Comparison of ENCODE assay signal across 1 cellular context in genomic region chr19:5985098-5985783, GRCh38.
A peak's percentile ranks its signal among the peaks of the same experiment; 100 is the strongest.
TF ChIP-seq lines count a peak whose summit lies in the region.

No MANE protein-coding gene starts in this region.

TF ChIP-seq in K562, 482 proteins besides CTCF, POLR2A, EP300 and RAD21 (continued from another document and continues in another):
- TF ChIP-seq, protein P1, sequence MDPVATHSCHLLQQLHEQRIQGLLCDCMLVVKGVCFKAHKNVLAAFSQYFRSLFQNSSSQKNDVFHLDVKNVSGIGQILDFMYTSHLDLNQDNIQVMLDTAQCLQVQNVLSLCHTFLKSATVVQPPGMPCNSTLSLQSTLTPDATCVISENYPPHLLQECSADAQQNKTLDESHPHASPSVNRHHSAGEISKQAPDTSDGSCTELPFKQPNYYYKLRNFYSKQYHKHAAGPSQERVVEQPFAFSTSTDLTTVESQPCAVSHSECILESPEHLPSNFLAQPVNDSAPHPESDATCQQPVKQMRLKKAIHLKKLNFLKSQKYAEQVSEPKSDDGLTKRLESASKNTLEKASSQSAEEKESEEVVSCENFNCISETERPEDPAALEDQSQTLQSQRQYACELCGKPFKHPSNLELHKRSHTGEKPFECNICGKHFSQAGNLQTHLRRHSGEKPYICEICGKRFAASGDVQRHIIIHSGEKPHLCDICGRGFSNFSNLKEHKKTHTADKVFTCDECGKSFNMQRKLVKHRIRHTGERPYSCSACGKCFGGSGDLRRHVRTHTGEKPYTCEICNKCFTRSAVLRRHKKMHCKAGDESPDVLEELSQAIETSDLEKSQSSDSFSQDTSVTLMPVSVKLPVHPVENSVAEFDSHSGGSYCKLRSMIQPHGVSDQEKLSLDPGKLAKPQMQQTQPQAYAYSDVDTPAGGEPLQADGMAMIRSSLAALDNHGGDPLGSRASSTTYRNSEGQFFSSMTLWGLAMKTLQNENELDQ (CRISPR knock-in tag; IDR thresholded peaks at IDR 0.05; ENCODE audit: borderline replicate concordance): no peak
- TF ChIP-seq ZNF217 (CRISPR knock-in tag; IDR thresholded peaks at IDR 0.05): no peak
- TF ChIP-seq MAFK (IDR thresholded peaks at IDR 0.05; ENCODE audit: low read length): 0 out of 2 replicates have a peak, but pooled peaks have one; percentile 2
- no peak for TF ChIP-seq BCL6 (CRISPR knock-in tag; IDR thresholded peaks at IDR 0.05)
- 0 out of 2 replicates have a peak, but pooled peaks have one; percentile 7 for TF ChIP-seq RAD51 (IDR thresholded peaks at IDR 0.05; ENCODE audit: borderline replicate concordance, low read depth)
- TF ChIP-seq, protein P2, sequence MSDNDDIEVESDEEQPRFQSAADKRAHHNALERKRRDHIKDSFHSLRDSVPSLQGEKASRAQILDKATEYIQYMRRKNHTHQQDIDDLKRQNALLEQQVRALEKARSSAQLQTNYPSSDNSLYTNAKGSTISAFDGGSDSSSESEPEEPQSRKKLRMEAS (CRISPR knock-in tag; IDR thresholded peaks at IDR 0.05): peak; percentile 81
- TF ChIP-seq ZNF175 (CRISPR knock-in tag; IDR thresholded peaks at IDR 0.05; ENCODE audit: low read depth): peak; percentile 82
- TF ChIP-seq CREB1 (IDR thresholded peaks at IDR 0.05): peak; percentile 65
- TF ChIP-seq CREB1 (CRISPR knock-in tag; IDR thresholded peaks at IDR 0.05): peak; percentile 51; the same call in 1 of the 2 replicates
- TF ChIP-seq SMARCE1 (IDR thresholded peaks at IDR 0.05): peak; percentile 56; the same call in 1 of the 2 replicates
- no peak for TF ChIP-seq OTX1 (CRISPR knock-in tag; IDR thresholded peaks at IDR 0.05)
- TF ChIP-seq FOXK1 (CRISPR knock-in tag; IDR thresholded peaks at IDR 0.05; ENCODE audit: borderline replicate concordance): no peak
- TF ChIP-seq HDAC2 (IDR thresholded peaks at IDR 0.05): 0 out of 2 replicates have a peak, but pooled peaks have one; percentile 50
- TF ChIP-seq MTF1 (CRISPR knock-in tag; IDR thresholded peaks at IDR 0.05; ENCODE audit: borderline replicate concordance): no peak
- no peak for TF ChIP-seq ZNF780A (CRISPR knock-in tag; IDR thresholded peaks at IDR 0.05)
- no peak for TF ChIP-seq STAT5A (IDR thresholded peaks at IDR 0.05; ENCODE audit: borderline replicate concordance, low read length)
- peak; percentile 85 for TF ChIP-seq DPF2 (IDR thresholded peaks at IDR 0.05)
- no peak for TF ChIP-seq HEY1 (CRISPR knock-in tag; IDR thresholded peaks at IDR 0.05; ENCODE audit: borderline replicate concordance)
- TF ChIP-seq, protein P3, sequence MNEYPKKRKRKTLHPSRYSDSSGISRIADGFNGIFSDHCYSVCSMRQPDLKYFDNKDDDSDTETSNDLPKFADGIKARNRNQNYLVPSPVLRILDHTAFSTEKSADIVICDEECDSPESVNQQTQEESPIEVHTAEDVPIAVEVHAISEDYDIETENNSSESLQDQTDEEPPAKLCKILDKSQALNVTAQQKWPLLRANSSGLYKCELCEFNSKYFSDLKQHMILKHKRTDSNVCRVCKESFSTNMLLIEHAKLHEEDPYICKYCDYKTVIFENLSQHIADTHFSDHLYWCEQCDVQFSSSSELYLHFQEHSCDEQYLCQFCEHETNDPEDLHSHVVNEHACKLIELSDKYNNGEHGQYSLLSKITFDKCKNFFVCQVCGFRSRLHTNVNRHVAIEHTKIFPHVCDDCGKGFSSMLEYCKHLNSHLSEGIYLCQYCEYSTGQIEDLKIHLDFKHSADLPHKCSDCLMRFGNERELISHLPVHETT (CRISPR knock-in tag; conservative IDR thresholded peaks at IDR 0.05 in 1 of 2, IDR thresholded peaks at IDR 0.05 in 1 of 2): peak in 1 of 2 experiments; percentile 88; a peak in 2 of 4 replicates
- TF ChIP-seq XRCC4 (IDR thresholded peaks at IDR 0.05; ENCODE audit: extremely low read depth, insufficient read depth, insufficient read length): no peak
- TF ChIP-seq PYGO2 (tag; IDR thresholded peaks at IDR 0.05): no peak
- peak; percentile 62 for TF ChIP-seq IRF9 (tag; IDR thresholded peaks at IDR 0.05)
- 0 out of 2 replicates have a peak, but pooled peaks have one; percentile 24 for TF ChIP-seq MITF (IDR thresholded peaks at IDR 0.05)
- TF ChIP-seq ZNF592 (IDR thresholded peaks at IDR 0.05): peak; percentile 94
- TF ChIP-seq, protein P4, sequence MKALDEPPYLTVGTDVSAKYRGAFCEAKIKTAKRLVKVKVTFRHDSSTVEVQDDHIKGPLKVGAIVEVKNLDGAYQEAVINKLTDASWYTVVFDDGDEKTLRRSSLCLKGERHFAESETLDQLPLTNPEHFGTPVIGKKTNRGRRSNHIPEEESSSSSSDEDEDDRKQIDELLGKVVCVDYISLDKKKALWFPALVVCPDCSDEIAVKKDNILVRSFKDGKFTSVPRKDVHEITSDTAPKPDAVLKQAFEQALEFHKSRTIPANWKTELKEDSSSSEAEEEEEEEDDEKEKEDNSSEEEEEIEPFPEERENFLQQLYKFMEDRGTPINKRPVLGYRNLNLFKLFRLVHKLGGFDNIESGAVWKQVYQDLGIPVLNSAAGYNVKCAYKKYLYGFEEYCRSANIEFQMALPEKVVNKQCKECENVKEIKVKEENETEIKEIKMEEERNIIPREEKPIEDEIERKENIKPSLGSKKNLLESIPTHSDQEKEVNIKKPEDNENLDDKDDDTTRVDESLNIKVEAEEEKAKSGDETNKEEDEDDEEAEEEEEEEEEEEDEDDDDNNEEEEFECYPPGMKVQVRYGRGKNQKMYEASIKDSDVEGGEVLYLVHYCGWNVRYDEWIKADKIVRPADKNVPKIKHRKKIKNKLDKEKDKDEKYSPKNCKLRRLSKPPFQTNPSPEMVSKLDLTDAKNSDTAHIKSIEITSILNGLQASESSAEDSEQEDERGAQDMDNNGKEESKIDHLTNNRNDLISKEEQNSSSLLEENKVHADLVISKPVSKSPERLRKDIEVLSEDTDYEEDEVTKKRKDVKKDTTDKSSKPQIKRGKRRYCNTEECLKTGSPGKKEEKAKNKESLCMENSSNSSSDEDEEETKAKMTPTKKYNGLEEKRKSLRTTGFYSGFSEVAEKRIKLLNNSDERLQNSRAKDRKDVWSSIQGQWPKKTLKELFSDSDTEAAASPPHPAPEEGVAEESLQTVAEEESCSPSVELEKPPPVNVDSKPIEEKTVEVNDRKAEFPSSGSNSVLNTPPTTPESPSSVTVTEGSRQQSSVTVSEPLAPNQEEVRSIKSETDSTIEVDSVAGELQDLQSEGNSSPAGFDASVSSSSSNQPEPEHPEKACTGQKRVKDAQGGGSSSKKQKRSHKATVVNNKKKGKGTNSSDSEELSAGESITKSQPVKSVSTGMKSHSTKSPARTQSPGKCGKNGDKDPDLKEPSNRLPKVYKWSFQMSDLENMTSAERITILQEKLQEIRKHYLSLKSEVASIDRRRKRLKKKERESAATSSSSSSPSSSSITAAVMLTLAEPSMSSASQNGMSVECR (CRISPR knock-in tag; IDR thresholded peaks at IDR 0.05): no peak
- no peak for TF ChIP-seq ZNF165 (CRISPR knock-in tag; IDR thresholded peaks at IDR 0.05; ENCODE audit: borderline replicate concordance)
- TF ChIP-seq CLOCK (CRISPR knock-in tag; IDR thresholded peaks at IDR 0.05; ENCODE audit: borderline replicate concordance): no peak
- TF ChIP-seq ZZZ3 (IDR thresholded peaks at IDR 0.05): no peak
- TF ChIP-seq DDX20 (tag; IDR thresholded peaks at IDR 0.05; ENCODE audit: low read depth): no peak
- no peak for TF ChIP-seq MYNN (IDR thresholded peaks at IDR 0.05)
- TF ChIP-seq MYNN (CRISPR knock-in tag; IDR thresholded peaks at IDR 0.05): no peak
- peak; percentile 74 for TF ChIP-seq TAL1 (IDR thresholded peaks at IDR 0.05)
- no peak for TF ChIP-seq NCOA2 (IDR thresholded peaks at IDR 0.05; ENCODE audit: partially characterized antibody in 2 of 2)
- TF ChIP-seq SRSF7 (optimal IDR thresholded peaks at IDR 0.05; ENCODE audit: low read depth, low read length): no peak
- peak; percentile 87 for TF ChIP-seq CREM (IDR thresholded peaks at IDR 0.05; ENCODE audit: low read depth)
- TF ChIP-seq, protein P5, sequence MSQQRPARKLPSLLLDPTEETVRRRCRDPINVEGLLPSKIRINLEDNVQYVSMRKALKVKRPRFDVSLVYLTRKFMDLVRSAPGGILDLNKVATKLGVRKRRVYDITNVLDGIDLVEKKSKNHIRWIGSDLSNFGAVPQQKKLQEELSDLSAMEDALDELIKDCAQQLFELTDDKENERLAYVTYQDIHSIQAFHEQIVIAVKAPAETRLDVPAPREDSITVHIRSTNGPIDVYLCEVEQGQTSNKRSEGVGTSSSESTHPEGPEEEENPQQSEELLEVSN (IDR thresholded peaks at IDR 0.05; ENCODE audit: borderline replicate concordance in 1 of 2, extremely low read depth in 1 of 2, insufficient read depth in 1 of 2, insufficient read length in 1 of 2, low read depth in 1 of 2, low read length in 1 of 2, poor library complexity in 1 of 2, severe bottlenecking in 1 of 2): peak in 1 of 2 experiments; percentile 72
- no peak for TF ChIP-seq ZNF253 (CRISPR knock-in tag; conservative IDR thresholded peaks at IDR 0.05)
- TF ChIP-seq GTF2A2 (tag; IDR thresholded peaks at IDR 0.05): no peak
- TF ChIP-seq, protein P6, sequence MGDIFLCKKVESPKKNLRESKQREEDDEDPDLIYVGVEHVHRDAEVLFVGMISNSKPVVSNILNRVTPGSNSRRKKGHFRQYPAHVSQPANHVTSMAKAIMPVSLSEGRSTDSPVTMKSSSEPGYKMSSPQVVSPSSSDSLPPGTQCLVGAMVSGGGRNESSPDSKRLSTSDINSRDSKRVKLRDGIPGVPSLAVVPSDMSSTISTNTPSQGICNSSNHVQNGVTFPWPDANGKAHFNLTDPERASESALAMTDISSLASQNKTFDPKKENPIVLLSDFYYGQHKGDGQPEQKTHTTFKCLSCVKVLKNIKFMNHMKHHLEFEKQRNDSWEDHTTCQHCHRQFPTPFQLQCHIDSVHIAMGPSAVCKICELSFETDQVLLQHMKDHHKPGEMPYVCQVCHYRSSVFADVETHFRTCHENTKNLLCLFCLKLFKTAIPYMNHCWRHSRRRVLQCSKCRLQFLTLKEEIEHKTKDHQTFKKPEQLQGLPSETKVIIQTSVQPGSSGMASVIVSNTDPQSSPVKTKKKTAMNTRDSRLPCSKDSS (IDR thresholded peaks at IDR 0.05; ENCODE audit: low read depth, partially characterized antibody): no peak
- no peak for TF ChIP-seq FUS (optimal IDR thresholded peaks at IDR 0.05; ENCODE audit: low read depth, low read length)
- no peak for TF ChIP-seq ZNF184 (CRISPR knock-in tag; IDR thresholded peaks at IDR 0.05)
- TF ChIP-seq GABPA (tag; conservative IDR thresholded peaks at IDR 0.05; ENCODE audit: low read depth): no peak
- no peak for TF ChIP-seq ZNF23 (CRISPR knock-in tag; IDR thresholded peaks at IDR 0.05)
- TF ChIP-seq POLR3G (IDR thresholded peaks at IDR 0.05; ENCODE audit: extremely low read depth, insufficient read length, insufficient replicate concordance): no peak
